ENCODE assay signal across 8 cellular contexts in genomic region chr11:71448257-71449161, GRCh38. TPM values are rescaled to one million over a fixed set of nuclear protein-coding genes. Genes with fewer than 3 reads are reported as not detected.
A peak's percentile ranks its signal among the peaks of the same experiment; 100 is the strongest.
DNase-seq lines count a peak whose midpoint lies in the region; ATAC-seq and TF ChIP-seq lines count a peak whose summit lies in the region.

Gene DHCR7 (minus strand): TSS chr11:71448393. CDS start chr11:71444952, 3,441 bp downstream.

- no TSS peak for BruUV-seq in PC-9 (replicated peaks; lab: Mats Ljungman, UMichigan)

- peak within 1 kb of the TSS; percentile 100 for H2AFZ ChIP-seq in PC-9

- DNase-seq in DMS53 (lab: John Stamatoyannopoulos, UW), result peak; percentile 100
- peak; percentile 95 for DNase-seq in KBM-7
- DNase-seq in PC-9, result peak; percentile 90 to 99
- DNase-seq in activated T-cell treated with anti-CD3 and anti-CD28 coated beads, Interleukin-2, amount 50 U/mL, for 1 hour, result peak; percentile 92
- DNase-seq in epithelial cell of proximal tubule (ENCODE audit: low read depth), result no peak
- peak; percentile 97 for DNase-seq in stimulated activated CD8-positive, alpha-beta memory T cell treated with anti-CD3 and anti-CD28 coated beads, Interleukin-4, amount 100 ng/mL, for 48 hours

- H3K4me2 ChIP-seq in PC-9, result peak within 1 kb of the TSS; percentile 78

- H3K79me2 ChIP-seq in PC-9 (ENCODE audit: low read depth), result peaks cover 35% of the 10 kb centered on the region

- in situ Hi-C loops in KBM-7 (cut with MboI; ENCODE audit: low pct_unique_long_range_greater_than_20kb, low sequenced_read_pairs), result no loop called here

- H3K9ac ChIP-seq in mucosa of rectum (ENCODE audit: low read depth in 1 of 2, low read length in 2 of 2), result peak within 1 kb of the TSS; percentile 90 to 95

- no peaks in the 10 kb centered on the region for H3K27me3 ChIP-seq in PC-9 (ENCODE audit: insufficient read depth, low read depth)
- H3K27me3 ChIP-seq in mucosa of rectum (ENCODE audit: control insufficient read depth in 2 of 2, insufficient read depth in 2 of 2, low read length in 2 of 2), result no peaks in the 10 kb centered on the region

- peak; percentile 78 for ATAC-seq in GM21717 (IDR thresholded peaks at IDR 0.05; ENCODE audit: unreplicated experiment)

- H3K9me2 ChIP-seq in PC-9 (ENCODE audit: insufficient read depth), result no peaks in the 10 kb centered on the region

- H3K4me3 ChIP-seq in PC-9, result peak within 1 kb of the TSS; percentile 95
- peak within 1 kb of the TSS; percentile 83 for H3K4me3 ChIP-seq in epithelial cell of proximal tubule (ENCODE audit: low read depth, low read length)
- peak within 1 kb of the TSS; percentile 84 to 95 for H3K4me3 ChIP-seq in mucosa of rectum (ENCODE audit: low read length in 2 of 2)

- H3K27ac ChIP-seq in PC-9 (peak within 1 kb of the TSS; percentile 43), mucosa of rectum (ENCODE audit: low read depth in 2 of 2, low read length in 2 of 2) (peak within 1 kb of the TSS; percentile 68)

- H3K36me3 ChIP-seq in PC-9 (ENCODE audit: low read depth) (peaks cover 25% of the 10 kb centered on the region), mucosa of rectum (ENCODE audit: control insufficient read depth in 2 of 2, insufficient read depth in 2 of 2, low read length in 2 of 2) (peaks cover 2 to 8% of the 10 kb centered on the region in 2 donors)

- H3K4me1 ChIP-seq in PC-9 (replicated peaks; ENCODE audit: insufficient read depth), result peaks cover 39% of the 10 kb centered on the region
- peaks cover 11 to 20% of the 10 kb centered on the region in 2 donors for H3K4me1 ChIP-seq in mucosa of rectum (ENCODE audit: control insufficient read depth in 2 of 2, insufficient read depth in 2 of 2, low read length in 2 of 2)

- peaks cover 22% of the 10 kb centered on the region; the same call in 1 of the 2 replicates for H3F3A ChIP-seq in PC-9 (ENCODE audit: insufficient read depth, low read depth)

- H3K9me3 ChIP-seq in PC-9 (ENCODE audit: insufficient read depth, low read depth) (no peaks in the 10 kb centered on the region), mucosa of rectum (ENCODE audit: control insufficient read depth in 2 of 2, low read length in 2 of 2) (no peaks in the 10 kb centered on the region)

- POLR2A ChIA-PET in PC-9 (lab: Charles Lee; ENCODE audit: unreplicated experiment), result interaction anchor here (0.7 to 0.8 kb wide), 2 partner anchors 22 to 338 kb away, joined by 3 to 5 read pairs; no protein-coding TSS in a partner anchor

- CTCF ChIA-PET in PC-9 (lab: Charles Lee), result interaction anchor here (0.6 kb wide), 1 partner anchor 115 kb away, joined by 3 read pairs; no protein-coding TSS in a partner anchor

- intact Hi-C loops in PC-9 (cut with micrococcal nuclease; ENCODE audit: unreplicated experiment), result loop anchor here (1.0 kb wide), 1 partner anchor 22 kb away; no protein-coding TSS in a partner anchor

- TF ChIP-seq CTCF in PC-9 (conservative IDR thresholded peaks at IDR 0.05) (no peak), epithelial cell of proximal tubule (conservative IDR thresholded peaks at IDR 0.05; ENCODE audit: low read depth, low read length) (no peak)

- H4K20me1 ChIP-seq in PC-9 (ENCODE audit: insufficient read depth), result no peaks in the 10 kb centered on the region

RNA-seq across cellular contexts. Expression of gene DHCR7, which starts in this region (rescaled TPM):
- total RNA-seq in PC-9 (2021) (118 and 311 TPM in 2 replicates), epithelial cell of proximal tubule (32.3 and 124 TPM in 2 replicates)
